ENCODE assay signal across 8 cellular contexts in the genomic region with DNA sequence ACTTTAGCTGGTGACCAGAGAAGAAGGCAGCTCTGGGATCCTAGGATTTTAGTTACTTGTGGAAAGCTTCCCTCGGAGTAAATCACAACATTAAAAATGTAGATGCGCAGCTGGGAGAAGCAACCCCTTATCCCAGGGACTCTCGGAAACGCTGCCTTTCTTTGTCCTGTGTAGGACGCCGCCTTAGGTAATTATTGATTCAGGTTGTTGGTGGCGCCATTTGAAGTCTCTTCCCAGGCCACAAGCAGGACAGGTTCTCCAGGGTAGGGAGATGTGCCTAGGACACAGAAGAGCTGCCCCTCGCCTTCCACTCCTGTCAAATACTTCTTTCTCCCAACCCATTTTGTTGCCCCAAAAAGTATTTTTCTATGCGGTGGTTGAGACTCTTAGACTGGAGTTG. TPM values are rescaled to one million over a fixed set of nuclear protein-coding genes. Genes with fewer than 3 reads are reported as not detected.
DNase-seq lines count a peak whose midpoint lies in the region; ATAC-seq and TF ChIP-seq lines count a peak whose summit lies in the region.

No MANE protein-coding gene starts in this region.

- H3K27me3 ChIP-seq in tibial nerve (no peaks in the 10 kb centered on the region), A673 (replicated peaks; ENCODE audit: insufficient read depth, low read depth, low read length, poor library complexity) (no peaks in the 10 kb centered on the region)

- H3K4me1 ChIP-seq in mucosa of descending colon (ENCODE audit: low read depth) (peaks cover 64% of the 10 kb centered on the region), tibial nerve (peaks cover 0 to 33% (median 17%) of the 10 kb centered on the region in 4 donors), A673 (ENCODE audit: insufficient read depth, low read length, poor library complexity, severe bottlenecking) (peaks cover 6% of the 10 kb centered on the region)

- DNase-seq in SIG-M5 treated with dmso at 0.1 percent for 504 hours (lab: John Stamatoyannopoulos, UW; ENCODE audit: unreplicated experiment) (peak; percentile 15), SIG-M5 (lab: John Stamatoyannopoulos, UW) (no peak), mucosa of descending colon (no peak), tibial nerve (ENCODE audit: low spot score in 2 of 2) (no peak), NOMO-1 treated with dmso at 0.1 percent for 144 hours (lab: John Stamatoyannopoulos, UW; ENCODE audit: unreplicated experiment) (no peak), A673 (ENCODE audit: low spot score) (no peak)
- no peak for DNase-seq in activated naive CD8-positive, alpha-beta T cell treated with anti-CD3 and anti-CD28 coated beads for 36 hours
- DNase-seq in stimulated activated CD4-positive, alpha-beta T cell treated with anti-CD3 and anti-CD28 coated beads, Interleukin-15, amount 100 ng/mL, for 24 hours: no peak

- intact Hi-C loops in mucosa of descending colon (cut with DNase I, micrococcal nuclease): no loop called here
- intact Hi-C loops in A673 (cut with micrococcal nuclease; ENCODE audit: unreplicated experiment): no loop called here

- H3K9me3 ChIP-seq in mucosa of descending colon (no peaks in the 10 kb centered on the region), tibial nerve (no peaks in the 10 kb centered on the region), A673 (ENCODE audit: low read depth, low read length, poor library complexity, severe bottlenecking) (no peaks in the 10 kb centered on the region)

- TF ChIP-seq CTCF in mucosa of descending colon (IDR thresholded peaks at IDR 0.05): no peak
- TF ChIP-seq CTCF in tibial nerve (IDR thresholded peaks at IDR 0.05): no peak
- TF ChIP-seq CTCF in A673 (conservative IDR thresholded peaks at IDR 0.05; ENCODE audit: low read depth, low read length): no peak

- H3K36me3 ChIP-seq in mucosa of descending colon (ENCODE audit: low read depth) (no peaks in the 10 kb centered on the region), tibial nerve (peaks cover 0 to 22% (median 0%) of the 10 kb centered on the region in 3 donors), A673 (ENCODE audit: insufficient read depth, low read length, poor library complexity, severe bottlenecking) (no peaks in the 10 kb centered on the region)

- POLR2A ChIA-PET in A673 (lab: Charles Lee; ENCODE audit: low non-redundant PET): no interaction called here

- CTCF ChIA-PET in A673 (lab: Charles Lee): no interaction called here

- BruUV-seq in A673 (replicated peaks; lab: Mats Ljungman, UMichigan): no TSS peak

- WGBS in tibial nerve, 2 donors: 78 to 88% methylated on average over 9 of the region's 9 CpGs

- H3K4me3 ChIP-seq in mucosa of descending colon (no peak overlapping the region), tibial nerve (no peak overlapping the region), A673 (ENCODE audit: low read depth, low read length, poor library complexity, severe bottlenecking) (no peak overlapping the region)

- H3K9me3 Mint-ChIP-seq in activated naive CD8-positive, alpha-beta T cell treated with anti-CD3 and anti-CD28 coated beads for 36 hours: no peaks in the 10 kb centered on the region

- H3K4me3 Mint-ChIP-seq in activated naive CD8-positive, alpha-beta T cell treated with anti-CD3 and anti-CD28 coated beads for 36 hours: no peak overlapping the region

- peak; percentile 63 for ATAC-seq in mucosa of descending colon

- peaks cover 34% of the 10 kb centered on the region for H3K36me3 Mint-ChIP-seq in activated naive CD8-positive, alpha-beta T cell treated with anti-CD3 and anti-CD28 coated beads for 36 hours

- H3K4me1 Mint-ChIP-seq in activated naive CD8-positive, alpha-beta T cell treated with anti-CD3 and anti-CD28 coated beads for 36 hours: peaks cover 46% of the 10 kb centered on the region

- H3K27ac ChIP-seq in tibial nerve (peak overlapping the region; percentile 52 to 80 (median 76)), A673 (ENCODE audit: low read depth, low read length, poor library complexity, severe bottlenecking) (no peak overlapping the region)

- TF ChIP-seq POLR2A in tibial nerve (IDR thresholded peaks at IDR 0.05): no peak

- H3K27ac Mint-ChIP-seq in activated naive CD8-positive, alpha-beta T cell treated with anti-CD3 and anti-CD28 coated beads for 36 hours: peak overlapping the region; percentile 73

- no peaks in the 10 kb centered on the region for H3K27me3 Mint-ChIP-seq in activated naive CD8-positive, alpha-beta T cell treated with anti-CD3 and anti-CD28 coated beads for 36 hours

- TF ChIP-seq EP300 in tibial nerve (IDR thresholded peaks at IDR 0.05): no peak

RNA-seq across cellular contexts. Expression of gene SLC37A1, which starts 10.3 kb away (rescaled TPM):
- 10 to 100 TPM; 15.7 to 17.5 TPM for total RNA-seq in activated naive CD8-positive, alpha-beta T cell treated with anti-CD3 and anti-CD28 coated beads for 36 hours
- 100 to 1,000 TPM in 1 of 3 donors, 10 to 100 TPM in 2; 52.3 to 179 (median 92.3) TPM for total RNA-seq in mucosa of descending colon
- total RNA-seq in tibial nerve: 1 to 10 TPM; 4.4 to 6.7 (median 5.0) TPM
- 11.2 and 11.9 TPM in 2 replicates for total RNA-seq in A673 (2021)

RNA-seq across cellular contexts. Expression of gene RSPH1, which starts 27.9 kb away (rescaled TPM):
- total RNA-seq in activated naive CD8-positive, alpha-beta T cell treated with anti-CD3 and anti-CD28 coated beads for 36 hours: under 1 TPM in 1 of 2 experiments, not detected in 1; 0.32 TPM
- total RNA-seq in mucosa of descending colon (1 to 10 TPM; 4.0 to 7.6 (median 4.5) TPM), tibial nerve (1 to 10 TPM in 1 of 4 donors, under 1 TPM in 1, not detected in 2; 0.21 to 1.7 TPM), A673 (2021) (0.45 and 1.0 TPM in 2 replicates)
